ENCODE assay signal across 1 cellular context in genomic region chr17:39737331-39737760, GRCh38.
TF ChIP-seq lines count a peak whose summit lies in the region.

No MANE protein-coding gene starts in this region.

TF ChIP-seq in HCT116, 20 proteins besides CTCF, POLR2A, EP300 and RAD21:
- TF ChIP-seq CBX3 (IDR thresholded peaks at IDR 0.05; ENCODE audit: low read depth) (no peak), EZH2phosphoT487 (IDR thresholded peaks at IDR 0.05; ENCODE audit: borderline replicate concordance) (no peak), ZNF274 (IDR thresholded peaks at IDR 0.05; ENCODE audit: low read depth, low read length) (no peak), ZBTB33 (IDR thresholded peaks at IDR 0.05; ENCODE audit: extremely low read depth, insufficient replicate concordance, low read length) (no peak), ZFX (IDR thresholded peaks at IDR 0.05) (no peak), YY1 (IDR thresholded peaks at IDR 0.05; ENCODE audit: extremely low read depth, insufficient replicate concordance, low read depth, low read length) (no peak), TCF7L2 (IDR thresholded peaks at IDR 0.05; ENCODE audit: borderline replicate concordance, extremely low read depth, insufficient read depth, insufficient read length) (no peak), EGR1 (IDR thresholded peaks at IDR 0.05; ENCODE audit: low read depth) (no peak), FOSL1 (IDR thresholded peaks at IDR 0.05; ENCODE audit: low read depth) (no peak), CEBPB (IDR thresholded peaks at IDR 0.05; ENCODE audit: low read depth) (no peak), ELF1 (IDR thresholded peaks at IDR 0.05; ENCODE audit: borderline replicate concordance, low read depth) (no peak), EZH2 (IDR thresholded peaks at IDR 0.05) (no peak), POLR2AphosphoS5 (IDR thresholded peaks at IDR 0.05; ENCODE audit: low read depth, low read length) (no peak)
